ENCODE assay signal across 10 cellular contexts in genomic region chr3:172557515-172558220, GRCh38. TPM values are rescaled to one million over a fixed set of nuclear protein-coding genes. Genes with fewer than 3 reads are reported as not detected.
A peak's percentile ranks its signal among the peaks of the same experiment; 100 is the strongest.
DNase-seq lines count a peak whose midpoint lies in the region; ATAC-seq and TF ChIP-seq lines count a peak whose summit lies in the region.
"Had no signal": no experiment of that assay in that cellular context is flagged by ENCODE, and none has a peak within 500 bp of the region (broad histone marks: within the 10 kb centered on the region; RNA-seq: fewer than 3 reads in every experiment).

No MANE protein-coding gene starts in this region.

- POLR2A ChIA-PET in RWPE1 (lab: Yijun Ruan, JAX; ENCODE audit: low non-redundant PET) = no interaction called here

- ATAC-seq in HG03280 (IDR thresholded peaks at IDR 0.05; ENCODE audit: unreplicated experiment) = no peak
- ATAC-seq in HG02678 (IDR thresholded peaks at IDR 0.05; ENCODE audit: unreplicated experiment) = no peak
- no peak for ATAC-seq in GM18867 (IDR thresholded peaks at IDR 0.05; ENCODE audit: unreplicated experiment)

- CTCF ChIA-PET in RWPE1 (lab: Yijun Ruan, JAX) = no interaction called here

- no peak for TF ChIP-seq CTCF in RWPE1 (conservative IDR thresholded peaks at IDR 0.05; ENCODE audit: low read depth)
- TF ChIP-seq CTCF in fibroblast of the aortic adventitia (IDR thresholded peaks at IDR 0.05; ENCODE audit: insufficient read depth, low read length) = no peak

- H3K27ac ChIP-seq in RWPE1 = peak overlapping the region; percentile 54

- peak; percentile 58 for DNase-seq in GM03348 (ENCODE audit: low spot score)
- DNase-seq in RWPE1 (ENCODE audit: low spot score) = peak; percentile 38
- peak; percentile 93 for DNase-seq in fibroblast of the aortic adventitia (ENCODE audit: low read depth)
- DNase-seq in skeletal muscle cell (ENCODE audit: low read depth) = peak; percentile 67
- DNase-seq in mucosa of gallbladder (ENCODE audit: low spot score) = no peak
- DNase-seq: activated effector memory CD4-positive, alpha-beta T cell treated with Interleukin-2 at 50 U/mL for 16 hours; effector CD4-positive, alpha-beta T cell had no signal

- no peak overlapping the region for H3K4me3 ChIP-seq in fibroblast of the aortic adventitia (ENCODE audit: low read depth, low read length)
- H3K4me3 ChIP-seq in skeletal muscle cell (ENCODE audit: low read depth, low read length) = no peak overlapping the region

RNA-seq across cellular contexts. Expression of gene TNFSF10, which starts 34.4 kb away (rescaled TPM):
- total RNA-seq in fibroblast of the aortic adventitia (ENCODE audit: low replicate concordance) = 1.1 and 5.0 TPM in 2 replicates
- total RNA-seq in mucosa of gallbladder = 40.3 TPM
